35 cellular contexts compared by ENCODE assay signal in the genomic region with DNA sequence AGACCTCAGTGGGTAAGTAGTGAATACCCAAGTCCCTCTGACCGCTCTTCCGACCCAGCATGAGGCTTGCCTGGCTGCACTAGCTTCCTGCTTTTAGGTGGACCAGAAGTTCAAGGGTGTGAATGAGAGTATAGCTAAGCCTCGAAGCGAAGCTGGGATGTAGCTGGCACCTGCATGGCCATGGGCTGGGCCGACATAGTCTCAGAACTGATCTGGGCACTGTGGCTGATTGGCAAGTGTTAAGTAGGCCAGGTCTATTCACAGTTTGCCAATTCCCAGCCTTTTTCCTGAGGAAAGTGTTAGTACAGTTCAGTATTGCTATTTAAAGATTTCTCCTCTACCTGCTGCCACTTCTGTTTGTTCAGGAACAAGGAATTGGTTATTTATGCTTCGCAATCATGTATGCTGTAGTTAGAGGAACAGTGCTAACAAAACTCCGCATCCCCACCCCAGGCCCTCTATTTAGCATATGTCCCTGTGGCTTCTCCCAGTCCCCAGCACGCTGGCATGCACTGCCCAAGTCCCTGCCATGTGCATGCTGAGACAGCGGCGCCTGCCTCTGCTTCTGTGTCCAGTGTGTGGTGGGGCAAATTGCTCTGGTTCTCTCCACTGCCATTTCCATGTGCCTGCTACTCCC. TPM values are rescaled to one million over a fixed set of nuclear protein-coding genes. Genes with fewer than 3 reads are reported as not detected.
"Had no signal": no experiment of that assay in that cellular context is flagged by ENCODE, and none has a peak within 500 bp of the region (broad histone marks: within the 10 kb centered on the region; RNA-seq: fewer than 3 reads in every experiment).

No MANE protein-coding gene starts in this region.

- H3K27me3 ChIP-seq: ascending aorta, MG63, SJCRH30 had no signal

- H3K27ac ChIP-seq: ascending aorta, SJCRH30, SK-N-MC, WERI-Rb-1 had no signal

- H3K4me3 Mint-ChIP-seq: activated CD4-positive, alpha-beta T cell treated with anti-CD3 and anti-CD28 coated beads, Interleukin-2, amount 10 ng/mL, durations not matched to agents 24 days and 14 days; activated CD8-positive, alpha-beta T cell treated with anti-CD3 and anti-CD28 coated beads for 36 hours; activated naive CD8-positive, alpha-beta T cell treated with anti-CD3 and anti-CD28 coated beads for 36 hours; activated T-cell treated with anti-CD3 and anti-CD28 coated beads, Interleukin-2, amount 50 U/mL, for 72 hours; activated T-helper 17 cell treated with anti-CD3 and anti-CD28 coated beads, Interleukin-2, amount 50 U/mL, for 72 hours had no signal

- H3K9me3 ChIP-seq: ascending aorta, MG63, SJCRH30 had no signal

- H3K4me1 Mint-ChIP-seq: activated CD4-positive, alpha-beta T cell treated with anti-CD3 and anti-CD28 coated beads, Interleukin-2, amount 10 ng/mL, durations not matched to agents 24 days and 14 days; activated naive CD8-positive, alpha-beta T cell treated with anti-CD3 and anti-CD28 coated beads for 36 hours; activated T-helper 17 cell treated with anti-CD3 and anti-CD28 coated beads, Interleukin-2, amount 50 U/mL, for 72 hours had no signal

- H3K27ac Mint-ChIP-seq: activated CD4-positive, alpha-beta T cell treated with anti-CD3 and anti-CD28 coated beads, Interleukin-2, amount 10 ng/mL, durations not matched to agents 24 days and 14 days; activated CD8-positive, alpha-beta T cell treated with anti-CD3 and anti-CD28 coated beads for 36 hours; activated naive CD8-positive, alpha-beta T cell treated with anti-CD3 and anti-CD28 coated beads for 36 hours; activated T-cell treated with anti-CD3 and anti-CD28 coated beads, Interleukin-2, amount 50 U/mL, for 72 hours; activated T-helper 17 cell treated with anti-CD3 and anti-CD28 coated beads, Interleukin-2, amount 50 U/mL, for 72 hours had no signal

- H3K4me3 ChIP-seq: ascending aorta, MG63, SJCRH30, SK-N-MC had no signal

- DNase-seq: activated CD4-positive, alpha-beta T cell treated with anti-CD3 and anti-CD28 coated beads, Interleukin-2, amount 10 ng/mL, durations not matched to agents 24 days and 14 days; activated CD4-positive, alpha-beta T cell treated with anti-CD3 and anti-CD28 coated beads, Interleukin-2, amount 50 U/mL, for 4 hours; activated CD8-positive, alpha-beta T cell treated with anti-CD3 and anti-CD28 coated beads for 36 hours; activated effector memory CD4-positive, alpha-beta T cell treated with anti-CD3 and anti-CD28 coated beads, Interleukin-2, amount 50 U/mL, for 16 hours; activated naive CD4-positive, alpha-beta T cell; activated naive CD4-positive, alpha-beta T cell treated with anti-CD3 and anti-CD28 coated beads, Interleukin-2, amount 50 U/mL, for 16 hours; activated naive CD8-positive, alpha-beta T cell treated with anti-CD3 and anti-CD28 coated beads for 36 hours; activated T-cell treated with anti-CD3 and anti-CD28 coated beads, Interleukin-2, amount 50 U/mL, for 1 hour; activated T-cell treated with anti-CD3 and anti-CD28 coated beads, Interleukin-2, amount 50 U/mL, for 72 hours; Kasumi-1; KG1; MG63; NCI-H1048; NCI-H1105 treated with DMSO at 0.1 percent for 48 hours; NCI-H1436; NCI-H1694; NCI-H1930; NCI-H2081 treated with DMSO at 0.1 percent for 48 hours; NCI-H226; NCI-H446 treated with DMSO at 0.1 percent for 48 hours; NCI-H524; NCI-H69; NCI-H82; SHP77; SJCRH30; T1000; WERI-Rb-1 had no signal

- ATAC-seq: activated CD8-positive, alpha-beta T cell treated with anti-CD3 and anti-CD28 coated beads for 36 hours; activated T-cell treated with anti-CD3 and anti-CD28 coated beads, Interleukin-2, amount 50 U/mL, for 72 hours; activated T-helper 17 cell treated with anti-CD3 and anti-CD28 coated beads, Interleukin-2, amount 50 U/mL, for 72 hours; Panc1 had no signal

- H3K36me3 ChIP-seq: MG63, SJCRH30 had no signal

- H3K4me1 ChIP-seq: ascending aorta had no signal

- H3K36me3 Mint-ChIP-seq: activated naive CD8-positive, alpha-beta T cell treated with anti-CD3 and anti-CD28 coated beads for 36 hours had no signal

- H3K9me3 Mint-ChIP-seq: activated CD4-positive, alpha-beta T cell treated with anti-CD3 and anti-CD28 coated beads, Interleukin-2, amount 10 ng/mL, durations not matched to agents 24 days and 14 days; activated CD8-positive, alpha-beta T cell treated with anti-CD3 and anti-CD28 coated beads for 36 hours; activated naive CD8-positive, alpha-beta T cell treated with anti-CD3 and anti-CD28 coated beads for 36 hours; activated T-cell treated with anti-CD3 and anti-CD28 coated beads, Interleukin-2, amount 50 U/mL, for 72 hours; activated T-helper 17 cell treated with anti-CD3 and anti-CD28 coated beads, Interleukin-2, amount 50 U/mL, for 72 hours had no signal

- H3K27me3 Mint-ChIP-seq: activated CD4-positive, alpha-beta T cell treated with anti-CD3 and anti-CD28 coated beads, Interleukin-2, amount 10 ng/mL, durations not matched to agents 24 days and 14 days had no signal

RNA-seq across cellular contexts. Expression of gene SPATA46, which starts 16.3 kb away (rescaled TPM):
- total RNA-seq: activated CD4-positive, alpha-beta T cell treated with anti-CD3 and anti-CD28 coated beads, Interleukin-2, amount 10 ng/mL, durations not matched to agents 24 days and 14 days; activated CD8-positive, alpha-beta memory T cell treated with anti-CD3 and anti-CD28 coated beads for 36 hours; activated CD8-positive, alpha-beta T cell treated with anti-CD3 and anti-CD28 coated beads for 36 hours; activated naive CD8-positive, alpha-beta T cell treated with anti-CD3 and anti-CD28 coated beads for 36 hours; activated T-cell treated with anti-CD3 and anti-CD28 coated beads, Interleukin-2, amount 50 U/mL, for 72 hours; activated T-helper 17 cell treated with anti-CD3 and anti-CD28 coated beads, Interleukin-2, amount 50 U/mL, for 72 hours; ascending aorta; RPMI7951; SJCRH30; T-helper 1 cell treated with Interleukin-12 subunit alpha and Interleukin-12 subunit beta and Interleukin-4 antibody, amounts not matched to agents 30 ng/mL and 1 ng/mL, for 36 hours; T-helper 2 cell treated with Interferon-gamma antibody and Interleukin-4, amounts not matched to agents 100 ng/mL and 5 ng/mL, for 36 hours had no signal

RNA-seq across cellular contexts. Expression of gene C1orf226, which starts 21.2 kb away (rescaled TPM):
- total RNA-seq: activated CD4-positive, alpha-beta T cell treated with anti-CD3 and anti-CD28 coated beads, Interleukin-2, amount 10 ng/mL, durations not matched to agents 24 days and 14 days; activated T-helper 17 cell treated with anti-CD3 and anti-CD28 coated beads, Interleukin-2, amount 50 U/mL, for 72 hours; T-helper 1 cell treated with Interleukin-12 subunit alpha and Interleukin-12 subunit beta and Interleukin-4 antibody, amounts not matched to agents 30 ng/mL and 1 ng/mL, for 36 hours; T-helper 2 cell treated with Interferon-gamma antibody and Interleukin-4, amounts not matched to agents 100 ng/mL and 5 ng/mL, for 36 hours had no signal

RNA-seq across cellular contexts. Expression of gene SH2D1B, which starts 51.6 kb away (rescaled TPM):
- total RNA-seq: activated CD4-positive, alpha-beta T cell treated with anti-CD3 and anti-CD28 coated beads, Interleukin-2, amount 10 ng/mL, durations not matched to agents 24 days and 14 days; activated CD8-positive, alpha-beta memory T cell treated with anti-CD3 and anti-CD28 coated beads for 36 hours; activated CD8-positive, alpha-beta T cell treated with anti-CD3 and anti-CD28 coated beads for 36 hours; activated naive CD8-positive, alpha-beta T cell treated with anti-CD3 and anti-CD28 coated beads for 36 hours; activated T-helper 17 cell treated with anti-CD3 and anti-CD28 coated beads, Interleukin-2, amount 50 U/mL, for 72 hours; ascending aorta; SJCRH30; T-helper 1 cell treated with Interleukin-12 subunit alpha and Interleukin-12 subunit beta and Interleukin-4 antibody, amounts not matched to agents 30 ng/mL and 1 ng/mL, for 36 hours; T-helper 2 cell treated with Interferon-gamma antibody and Interleukin-4, amounts not matched to agents 100 ng/mL and 5 ng/mL, for 36 hours had no signal
